In genomic region chr1:26581287-26581651, GRCh38 we compare ENCODE assay signal across 22 cellular contexts. TPM values are rescaled to one million over a fixed set of nuclear protein-coding genes. Genes with fewer than 3 reads are reported as not detected.
DNase-seq lines count a peak whose midpoint lies in the region; ATAC-seq and TF ChIP-seq lines count a peak whose summit lies in the region.
"Had no signal": no experiment of that assay in that cellular context is flagged by ENCODE, and none has a peak within 500 bp of the region (broad histone marks: within the 10 kb centered on the region; RNA-seq: fewer than 3 reads in every experiment).

No MANE protein-coding gene starts in this region.

- no peak for TF ChIP-seq CTCF in OCI-LY3 (IDR thresholded peaks at IDR 0.05; ENCODE audit: low read depth, low read length)
- no peak for TF ChIP-seq CTCF in esophagus muscularis mucosa (IDR thresholded peaks at IDR 0.05)

- WGBS in esophagus muscularis mucosa: 87% methylated on average over 7 of the region's 7 CpGs

- 0 out of 2 replicates have a peak overlapping the region, but pooled peaks have one; percentile 6 for H3K4me2 ChIP-seq in OCI-LY3 (ENCODE audit: low read length)
- H3K4me2 ChIP-seq: GM23338 had no signal

- H3K9me3 Mint-ChIP-seq in activated CD4-positive, alpha-beta T cell treated with anti-CD3 and anti-CD28 coated beads for 36 hours (ENCODE audit: low read depth): no peaks in the 10 kb centered on the region
- no peaks in the 10 kb centered on the region for H3K9me3 Mint-ChIP-seq in dendritic cell treated with granulocyte-macrophage colony-stimulating factor and Interleukin-4, amounts not matched to agents 40 ng/mL and 50 ng/mL, for 4 days
- H3K9me3 Mint-ChIP-seq: CD8-positive, alpha-beta memory T cell; GM23338 had no signal

- H3K36me3 Mint-ChIP-seq in activated CD4-positive, alpha-beta T cell treated with anti-CD3 and anti-CD28 coated beads for 36 hours (ENCODE audit: low read depth): no peaks in the 10 kb centered on the region
- peaks cover 8% of the 10 kb centered on the region for H3K36me3 Mint-ChIP-seq in dendritic cell treated with granulocyte-macrophage colony-stimulating factor and Interleukin-4, amounts not matched to agents 40 ng/mL and 50 ng/mL, for 4 days (ENCODE audit: low read depth)
- H3K36me3 Mint-ChIP-seq: CD8-positive, alpha-beta memory T cell had no signal

- no peak for TF ChIP-seq POLR2A in esophagus muscularis mucosa (IDR thresholded peaks at IDR 0.05; ENCODE audit: low read depth)

- H3K27ac ChIP-seq in OCI-LY3 (ENCODE audit: low read length) (no peak overlapping the region), esophagus muscularis mucosa (replicated peaks in 1 of 4) (no peak overlapping the region)
- H3K27ac ChIP-seq: heart left ventricle, uterus had no signal

- peak overlapping the region; percentile 11 for H3K4me3 Mint-ChIP-seq in activated CD4-positive, alpha-beta T cell treated with anti-CD3 and anti-CD28 coated beads for 36 hours
- H3K4me3 Mint-ChIP-seq in dendritic cell treated with granulocyte-macrophage colony-stimulating factor and Interleukin-4, amounts not matched to agents 40 ng/mL and 50 ng/mL, for 4 days: no peak overlapping the region
- H3K4me3 Mint-ChIP-seq: CD8-positive, alpha-beta memory T cell; GM23338 had no signal

- no peak for DNase-seq in activated CD4-positive, alpha-beta T cell treated with anti-CD3 and anti-CD28 coated beads for 36 hours
- no peak for DNase-seq in activated CD4-positive, alpha-beta T cell treated with anti-CD3 and anti-CD28 coated beads for 48 hours
- DNase-seq in CD1c-positive myeloid dendritic cell (ENCODE audit: extremely low spot score) (peak; percentile 17), hypothalamus (lab: John Stamatoyannopoulos, UW) (no peak), esophagus muscularis mucosa (ENCODE audit: extremely low spot score) (no peak)
- DNase-seq: AML-193; amniotic stem cell; CD8-positive, alpha-beta memory T cell; effector CD4-positive, alpha-beta T cell; heart left ventricle; left cardiac atrium; NCI-H1436 treated with DMSO at 0.1 percent for 48 hours; NCI-H2107; NCI-H446; NCI-H82; SHP77 treated with DMSO at 0.1 percent for 48 hours; uterus had no signal

- H3K27ac Mint-ChIP-seq in activated CD4-positive, alpha-beta T cell treated with anti-CD3 and anti-CD28 coated beads for 36 hours: peak overlapping the region; percentile 92
- peak overlapping the region; percentile 72 for H3K27ac Mint-ChIP-seq in dendritic cell treated with granulocyte-macrophage colony-stimulating factor and Interleukin-4, amounts not matched to agents 40 ng/mL and 50 ng/mL, for 4 days
- H3K27ac Mint-ChIP-seq: GM23338 had no signal

- H3K79me2 ChIP-seq in OCI-LY3 (ENCODE audit: low read length): no peaks in the 10 kb centered on the region

- POLR2A ChIA-PET in activated CD4-positive, alpha-beta T cell treated with anti-CD3 and anti-CD28 coated beads for 36 hours (lab: Charles Lee): interaction anchor here (0.6 to 1.6 kb wide), 8 partner anchors 10 to 209 kb away, joined by 3 to 8 read pairs (median 4); no protein-coding TSS in a partner anchor

- no peaks in the 10 kb centered on the region for H3K27me3 ChIP-seq in OCI-LY3 (ENCODE audit: low read depth, low read length)
- no peaks in the 10 kb centered on the region for H3K27me3 ChIP-seq in esophagus muscularis mucosa
- H3K27me3 ChIP-seq: uterus had no signal

- H4K20me1 ChIP-seq in OCI-LY3 (ENCODE audit: insufficient read depth, low read length): no peaks in the 10 kb centered on the region

- H3K4me1 ChIP-seq in OCI-LY3 (ENCODE audit: low read length) (peaks cover 46% of the 10 kb centered on the region), esophagus muscularis mucosa (no peaks in the 10 kb centered on the region)
- H3K4me1 ChIP-seq: uterus had no signal

- H3K4me3 ChIP-seq in OCI-LY3 (ENCODE audit: low read length): no peak overlapping the region
- H3K4me3 ChIP-seq in esophagus muscularis mucosa: no peak overlapping the region
- H3K4me3 ChIP-seq: GM23338, heart left ventricle, uterus had no signal

- no peak for TF ChIP-seq EP300 in esophagus muscularis mucosa (IDR thresholded peaks at IDR 0.05)

- CTCF ChIA-PET in activated CD4-positive, alpha-beta T cell treated with anti-CD3 and anti-CD28 coated beads for 36 hours (lab: Charles Lee): interaction anchor here (0.6 to 4.2 kb wide), 12 partner anchors 11 to 1628 kb away, joined by 3 to 29 read pairs (median 4); partner anchors contain the start of gene PIGV

- H3K27me3 Mint-ChIP-seq in activated CD4-positive, alpha-beta T cell treated with anti-CD3 and anti-CD28 coated beads for 36 hours: no peaks in the 10 kb centered on the region
- H3K27me3 Mint-ChIP-seq in dendritic cell treated with granulocyte-macrophage colony-stimulating factor and Interleukin-4, amounts not matched to agents 40 ng/mL and 50 ng/mL, for 4 days: no peaks in the 10 kb centered on the region

- H3K9ac ChIP-seq in OCI-LY3 (ENCODE audit: low read length): no peak overlapping the region

- H3K9me3 ChIP-seq in OCI-LY3 (ENCODE audit: insufficient read depth, low read length): no peaks in the 10 kb centered on the region
- no peaks in the 10 kb centered on the region for H3K9me3 ChIP-seq in esophagus muscularis mucosa
- H3K9me3 ChIP-seq: heart left ventricle, uterus had no signal

- H2AFZ ChIP-seq in OCI-LY3 (ENCODE audit: low read depth, low read length): no peak overlapping the region
- H2AFZ ChIP-seq: GM23338 had no signal

- H3K4me1 Mint-ChIP-seq in activated CD4-positive, alpha-beta T cell treated with anti-CD3 and anti-CD28 coated beads for 36 hours: peaks cover 66% of the 10 kb centered on the region
- H3K4me1 Mint-ChIP-seq in dendritic cell treated with granulocyte-macrophage colony-stimulating factor and Interleukin-4, amounts not matched to agents 40 ng/mL and 50 ng/mL, for 4 days (ENCODE audit: low read depth): peaks cover 55% of the 10 kb centered on the region
- H3K4me1 Mint-ChIP-seq: GM23338 had no signal

- intact Hi-C loops in activated CD4-positive, alpha-beta T cell treated with anti-CD3 and anti-CD28 coated beads for 36 hours (cut with DNase I, micrococcal nuclease): loop anchor here (2.0 to 5.0 kb wide), 4 partner anchors 18 to 304 kb away; no protein-coding TSS in a partner anchor
- intact Hi-C loops in dendritic cell treated with granulocyte-macrophage colony-stimulating factor and Interleukin-4, amounts not matched to agents 40 ng/mL and 50 ng/mL, for 4 days (cut with micrococcal nuclease): no loop called here
- intact Hi-C loops in esophagus muscularis mucosa (cut with DNase I): no loop called here

- H3K36me3 ChIP-seq in OCI-LY3 (replicated peaks; ENCODE audit: low read depth, low read length) (no peaks in the 10 kb centered on the region), esophagus muscularis mucosa (no peaks in the 10 kb centered on the region)
- H3K36me3 ChIP-seq: heart left ventricle, uterus had no signal

- ATAC-seq in activated CD4-positive, alpha-beta T cell treated with anti-CD3 and anti-CD28 coated beads for 36 hours: peak; percentile 4
- ATAC-seq in esophagus mucosa: no peak
- ATAC-seq: GM23338, heart left ventricle, left cardiac atrium, Panc1 had no signal

RNA-seq across cellular contexts. Expression of gene RPS6KA1, which starts 51.7 kb away (rescaled TPM):
- total RNA-seq in activated CD4-positive, alpha-beta T cell treated with anti-CD3 and anti-CD28 coated beads for 36 hours: 100 to 1,000 TPM; 116 to 160 TPM
- 27.3 TPM for total RNA-seq in esophagus mucosa
- 10 to 100 TPM in 1 of 4 donors, 1 to 10 TPM in 3; 7.0 to 16.7 (median 8.7) TPM for total RNA-seq in esophagus muscularis mucosa

Comparison
In these comparisons a context has a peak if more than half of its experiments do, and no peak if none do; other contexts are left out.
1. intact Hi-C loops: an anchor here in activated CD4-positive, alpha-beta T cell treated with anti-CD3 and anti-CD28 coated beads for 36 hours (2.0 to 5.0 kb wide); none called in dendritic cell treated with granulocyte-macrophage colony-stimulating factor and Interleukin-4, amounts not matched to agents 40 ng/mL and 50 ng/mL, for 4 days and esophagus muscularis mucosa.